Comparison of ENCODE assay signal across 8 cellular contexts in the genomic region with DNA sequence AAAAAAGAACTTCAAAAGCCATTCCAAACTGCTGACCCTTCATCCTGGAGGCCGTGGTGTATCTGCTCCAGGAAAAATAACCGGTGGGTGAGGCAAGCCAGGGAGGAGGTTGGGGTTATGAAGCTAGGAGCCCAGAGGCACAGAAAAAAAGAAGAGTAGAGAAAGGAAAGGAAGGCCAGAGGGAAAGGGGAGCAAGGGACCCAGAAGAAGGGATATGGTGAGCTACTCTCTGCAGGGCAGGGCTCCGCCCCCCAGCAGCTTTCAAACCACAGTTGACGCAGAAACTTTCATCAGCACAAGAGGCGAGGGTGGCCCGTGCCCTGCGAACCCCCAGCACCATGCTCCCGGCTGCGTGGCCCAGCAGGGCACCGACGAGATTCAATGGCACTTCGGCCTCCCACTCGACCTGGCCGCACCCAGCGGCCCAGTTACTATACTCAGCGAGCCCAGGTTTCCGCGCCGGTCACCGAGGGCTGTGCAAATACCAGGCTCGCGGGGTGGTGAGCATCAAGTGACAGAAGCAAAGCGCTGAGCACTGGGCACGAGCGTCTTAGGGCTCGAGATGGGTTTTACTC. TPM values are rescaled to one million over a fixed set of nuclear protein-coding genes. Genes with fewer than 3 reads are reported as not detected.
A peak's percentile ranks its signal among the peaks of the same experiment; 100 is the strongest.
DNase-seq lines count a peak whose midpoint lies in the region; ATAC-seq and TF ChIP-seq lines count a peak whose summit lies in the region.

No MANE protein-coding gene starts in this region.

- peaks cover 25% of the 10 kb centered on the region; the same call in 1 of the 2 replicates for H4K20me1 ChIP-seq in GM23338 (replicated peaks; ENCODE audit: insufficient read depth)

- no peaks in the 10 kb centered on the region; the same call in 1 of the 3 replicates for H3K9me3 Mint-ChIP-seq in GM23338

- H2AFZ ChIP-seq in GM23338, result peak overlapping the region; percentile 48; the same call in 1 of the 2 replicates

- TF ChIP-seq CTCF in GM12875 (IDR thresholded peaks at IDR 0.05; ENCODE audit: borderline replicate concordance, insufficient read depth, low read depth, low read length) (no peak), GM23338 (conservative IDR thresholded peaks at IDR 0.05; ENCODE audit: low read depth in 2 of 2) (no peak), brain microvascular endothelial cell (IDR thresholded peaks at IDR 0.05; ENCODE audit: low read depth, low read length, missing control alignments) (no peak)

- peak; percentile 76 for ATAC-seq in GM23338

- in situ Hi-C loops in brain microvascular endothelial cell (cut with HindIII; ENCODE audit: low pct_ligation_motif_present, low sequenced_read_pairs), result no loop called here

- DNase-seq in GM23338 (ENCODE audit: low spot score), result peak; percentile 59
- peak; percentile 57 for DNase-seq in UCSD-AML1 (lab: John Stamatoyannopoulos, UW; ENCODE audit: unreplicated experiment)
- DNase-seq in brain microvascular endothelial cell, result peak; percentile 60
- peak; percentile 79 for DNase-seq in islet precursor cell
- peak; percentile 65 to 74 for DNase-seq in stimulated activated CD4-positive, alpha-beta T cell treated with anti-CD3 and anti-CD28 coated beads, Interleukin-15, amount 100 ng/mL, for 48 hours (ENCODE audit: low read depth in 2 of 2)
- DNase-seq in NCI-H2196 (lab: John Stamatoyannopoulos, UW; ENCODE audit: unreplicated experiment), result no peak

- H3K4me2 ChIP-seq in GM23338, result peak overlapping the region; percentile 88

- H3K27me3 ChIP-seq in GM23338 (ENCODE audit: insufficient read depth) (no peaks in the 10 kb centered on the region), brain microvascular endothelial cell (replicated peaks) (no peaks in the 10 kb centered on the region)

- H3K79me2 ChIP-seq in GM23338 (replicated peaks; ENCODE audit: insufficient read depth), result peaks cover 51% of the 10 kb centered on the region

- peak overlapping the region; percentile 92 for H3K4me3 Mint-ChIP-seq in GM23338

- H3K9me2 ChIP-seq in GM23338 (ENCODE audit: insufficient read depth), result no peaks in the 10 kb centered on the region

- H3K4me1 ChIP-seq in GM23338 (ENCODE audit: insufficient read depth), result peaks cover 20% of the 10 kb centered on the region

- peaks cover 11% of the 10 kb centered on the region for H3K27me3 Mint-ChIP-seq in GM23338 (ENCODE audit: insufficient read depth, low read depth, poor library complexity)

- peaks cover 19% of the 10 kb centered on the region for H3K4me1 Mint-ChIP-seq in GM23338

- peak overlapping the region; percentile 92 for H3K4me3 ChIP-seq in GM12875 (ENCODE audit: low read depth, low read length)
- H3K4me3 ChIP-seq in GM23338, result peak overlapping the region; percentile 90
- peak overlapping the region; percentile 75 for H3K4me3 ChIP-seq in brain microvascular endothelial cell (ENCODE audit: low read depth, low read length)

- peak overlapping the region; percentile 67 for H3K27ac ChIP-seq in GM23338 (ENCODE audit: low read depth)
- H3K27ac ChIP-seq in KOPT-K1 (ENCODE audit: low read depth, low read length, poor library complexity, severe bottlenecking), result peak overlapping the region; percentile 99
- peak overlapping the region; percentile 73 for H3K27ac ChIP-seq in brain microvascular endothelial cell

- H3K36me3 Mint-ChIP-seq in GM23338 (ENCODE audit: low read depth), result peaks cover 42% of the 10 kb centered on the region

- no peaks in the 10 kb centered on the region for H3K9me3 ChIP-seq in KOPT-K1 (ENCODE audit: insufficient read depth, low read length, poor library complexity, severe bottlenecking)

- peak overlapping the region; percentile 63 for H3K27ac Mint-ChIP-seq in GM23338

- no peaks in the 10 kb centered on the region for H3F3A ChIP-seq in GM23338 (replicated peaks; ENCODE audit: low read depth)

- H3K36me3 ChIP-seq in GM23338 (ENCODE audit: insufficient read depth) (peaks cover 21% of the 10 kb centered on the region), KOPT-K1 (ENCODE audit: insufficient read depth, low read length) (peaks cover 50% of the 10 kb centered on the region), brain microvascular endothelial cell (replicated peaks) (no peaks in the 10 kb centered on the region)

TF ChIP-seq in GM23338, 12 proteins besides CTCF, POLR2A, EP300 and RAD21 (continues in another document):
- no peak for TF ChIP-seq ZNF331 (CRISPR knock-in tag; IDR thresholded peaks at IDR 0.05; ENCODE audit: low read depth)
- no peak for TF ChIP-seq ETS1 (IDR thresholded peaks at IDR 0.05)
- no peak for TF ChIP-seq NANOG (IDR thresholded peaks at IDR 0.05; ENCODE audit: borderline replicate concordance)
- TF ChIP-seq, protein P1, sequence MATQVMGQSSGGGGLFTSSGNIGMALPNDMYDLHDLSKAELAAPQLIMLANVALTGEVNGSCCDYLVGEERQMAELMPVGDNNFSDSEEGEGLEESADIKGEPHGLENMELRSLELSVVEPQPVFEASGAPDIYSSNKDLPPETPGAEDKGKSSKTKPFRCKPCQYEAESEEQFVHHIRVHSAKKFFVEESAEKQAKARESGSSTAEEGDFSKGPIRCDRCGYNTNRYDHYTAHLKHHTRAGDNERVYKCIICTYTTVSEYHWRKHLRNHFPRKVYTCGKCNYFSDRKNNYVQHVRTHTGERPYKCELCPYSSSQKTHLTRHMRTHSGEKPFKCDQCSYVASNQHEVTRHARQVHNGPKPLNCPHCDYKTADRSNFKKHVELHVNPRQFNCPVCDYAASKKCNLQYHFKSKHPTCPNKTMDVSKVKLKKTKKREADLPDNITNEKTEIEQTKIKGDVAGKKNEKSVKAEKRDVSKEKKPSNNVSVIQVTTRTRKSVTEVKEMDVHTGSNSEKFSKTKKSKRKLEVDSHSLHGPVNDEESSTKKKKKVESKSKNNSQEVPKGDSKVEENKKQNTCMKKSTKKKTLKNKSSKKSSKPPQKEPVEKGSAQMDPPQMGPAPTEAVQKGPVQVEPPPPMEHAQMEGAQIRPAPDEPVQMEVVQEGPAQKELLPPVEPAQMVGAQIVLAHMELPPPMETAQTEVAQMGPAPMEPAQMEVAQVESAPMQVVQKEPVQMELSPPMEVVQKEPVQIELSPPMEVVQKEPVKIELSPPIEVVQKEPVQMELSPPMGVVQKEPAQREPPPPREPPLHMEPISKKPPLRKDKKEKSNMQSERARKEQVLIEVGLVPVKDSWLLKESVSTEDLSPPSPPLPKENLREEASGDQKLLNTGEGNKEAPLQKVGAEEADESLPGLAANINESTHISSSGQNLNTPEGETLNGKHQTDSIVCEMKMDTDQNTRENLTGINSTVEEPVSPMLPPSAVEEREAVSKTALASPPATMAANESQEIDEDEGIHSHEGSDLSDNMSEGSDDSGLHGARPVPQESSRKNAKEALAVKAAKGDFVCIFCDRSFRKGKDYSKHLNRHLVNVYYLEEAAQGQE (IDR thresholded peaks at IDR 0.05; ENCODE audit: unreplicated experiment), result no peak
- no peak for TF ChIP-seq EZH2phosphoT487 (IDR thresholded peaks at IDR 0.05; ENCODE audit: unreplicated experiment)
- no peak for TF ChIP-seq JUNB (IDR thresholded peaks at IDR 0.05; ENCODE audit: unreplicated experiment)
- no peak for TF ChIP-seq POLR2AphosphoS5 (IDR thresholded peaks at IDR 0.05; ENCODE audit: low read depth)
- no peak for TF ChIP-seq EZH2 (IDR thresholded peaks at IDR 0.05; ENCODE audit: low read depth, unreplicated experiment)
- TF ChIP-seq ZNF114 (CRISPR knock-in tag; IDR thresholded peaks at IDR 0.05), result no peak
- TF ChIP-seq CREB1 (CRISPR knock-in tag; IDR thresholded peaks at IDR 0.05; ENCODE audit: low read depth), result no peak
- no peak for TF ChIP-seq STAT1 (IDR thresholded peaks at IDR 0.05; ENCODE audit: unreplicated experiment)

RNA-seq across cellular contexts. Expression of gene MCM6, which starts 0.7 kb away (rescaled TPM):
- total RNA-seq in GM23338 (2014; rRNA removed; shearing (Covaris generic)), result 133 and 139 TPM in 2 replicates
- polyA plus RNA-seq in GM23338 (2016; fragmentation: Nextera tagmentation; extraction: Ambion mirVana), result 64.7 and 74.7 TPM in 2 replicates

RNA-seq across cellular contexts. Expression of gene LCT, which starts 38.6 kb away (rescaled TPM):
- not detected in 2 replicates for total RNA-seq in GM23338 (2014; rRNA removed; shearing (Covaris generic))
- not detected in 2 replicates for polyA plus RNA-seq in GM23338 (2016; fragmentation: Nextera tagmentation; extraction: Ambion mirVana)
